Comparison of ENCODE assay signal across 15 cellular contexts in the genomic region with DNA sequence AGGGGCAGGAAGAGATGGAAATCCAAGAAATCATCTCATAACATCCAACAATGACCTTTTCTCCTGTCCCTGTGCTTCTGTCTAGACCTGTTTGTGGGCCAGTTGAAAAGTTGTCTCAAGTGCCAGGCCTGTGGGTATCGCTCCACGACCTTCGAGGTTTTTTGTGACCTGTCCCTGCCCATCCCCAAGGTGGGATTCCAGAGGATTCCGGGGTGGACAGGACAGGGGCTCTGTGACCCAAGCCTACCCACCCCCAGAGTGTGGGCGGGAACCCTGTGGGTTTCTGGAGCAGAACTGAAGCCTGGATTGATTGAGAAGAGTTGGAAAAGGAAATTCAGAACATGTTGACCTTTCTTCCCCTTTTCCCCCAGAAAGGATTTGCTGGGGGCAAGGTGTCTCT. TPM values are rescaled to one million over a fixed set of nuclear protein-coding genes. Genes with fewer than 3 reads are reported as not detected.
DNase-seq lines count a peak whose midpoint lies in the region; ATAC-seq and TF ChIP-seq lines count a peak whose summit lies in the region.
"Had no signal": no experiment of that assay in that cellular context is flagged by ENCODE, and none has a peak within 500 bp of the region (broad histone marks: within the 10 kb centered on the region; RNA-seq: fewer than 3 reads in every experiment).

No MANE protein-coding gene starts in this region.

- H3K27ac Mint-ChIP-seq in activated CD8-positive, alpha-beta T cell treated with anti-CD3 and anti-CD28 coated beads for 36 hours, result peak overlapping the region; percentile 1
- no peak overlapping the region for H3K27ac Mint-ChIP-seq in activated CD8-positive, alpha-beta T cell treated with anti-CD3 and anti-CD28 coated beads, Interleukin-2, amount 10 ng/mL, durations not matched to agents 7 days and 5 days
- H3K27ac Mint-ChIP-seq in T-helper 17 cell (peak overlapping the region; percentile 97), endothelial cell (ENCODE audit: unreplicated experiment) (peak overlapping the region; percentile 61)

- peaks cover 30 to 78% (median 61%) of the 10 kb centered on the region in 6 donors for H3K4me1 ChIP-seq in spleen

- H3K27ac ChIP-seq in spleen, result peak overlapping the region in 2 of 8 donors; percentile 9 to 16
- H3K27ac ChIP-seq: SJSA1 had no signal

- POLR2A ChIA-PET in activated CD8-positive, alpha-beta T cell treated with anti-CD3 and anti-CD28 coated beads for 36 hours (lab: Charles Lee), result interaction anchor here (0.8 to 6.5 kb wide), 3 partner anchors 9 to 45 kb away, joined by 3 to 46 read pairs (median 34); partner anchors contain the start of genes B4GALT3 and UFC1
- POLR2A ChIA-PET in activated CD8-positive, alpha-beta T cell treated with anti-CD3 and anti-CD28 coated beads, Interleukin-2, amount 10 ng/mL, durations not matched to agents 7 days and 5 days (lab: Charles Lee), result interaction anchor here (4.3 kb wide), 1 partner anchor 9 kb away, joined by 51 read pairs; the partner anchor contains the start of gene UFC1

- peaks cover 21% of the 10 kb centered on the region for H3K36me3 Mint-ChIP-seq in activated CD8-positive, alpha-beta T cell treated with anti-CD3 and anti-CD28 coated beads for 36 hours (ENCODE audit: low read depth)
- peaks cover 41% of the 10 kb centered on the region for H3K36me3 Mint-ChIP-seq in activated CD8-positive, alpha-beta T cell treated with anti-CD3 and anti-CD28 coated beads, Interleukin-2, amount 10 ng/mL, durations not matched to agents 7 days and 5 days (ENCODE audit: low read depth)
- peaks cover 9% of the 10 kb centered on the region for H3K36me3 Mint-ChIP-seq in T-helper 17 cell (ENCODE audit: low read depth)
- peaks cover 25% of the 10 kb centered on the region for H3K36me3 Mint-ChIP-seq in endothelial cell (ENCODE audit: low read depth, unreplicated experiment)

- no peak for ATAC-seq in activated CD8-positive, alpha-beta T cell treated with anti-CD3 and anti-CD28 coated beads for 36 hours
- no peak for ATAC-seq in activated CD8-positive, alpha-beta T cell treated with anti-CD3 and anti-CD28 coated beads, Interleukin-2, amount 10 ng/mL, durations not matched to agents 7 days and 5 days
- ATAC-seq in T-helper 17 cell (no peak), HG02759 (IDR thresholded peaks at IDR 0.05; ENCODE audit: unreplicated experiment) (no peak), GM18873 (IDR thresholded peaks at IDR 0.05; ENCODE audit: low FRiP score, unreplicated experiment) (no peak)

- no peak overlapping the region for H3K4me3 Mint-ChIP-seq in activated CD8-positive, alpha-beta T cell treated with anti-CD3 and anti-CD28 coated beads for 36 hours
- no peak overlapping the region for H3K4me3 Mint-ChIP-seq in activated CD8-positive, alpha-beta T cell treated with anti-CD3 and anti-CD28 coated beads, Interleukin-2, amount 10 ng/mL, durations not matched to agents 7 days and 5 days
- H3K4me3 Mint-ChIP-seq in T-helper 17 cell (peak overlapping the region; percentile 49), endothelial cell (ENCODE audit: unreplicated experiment) (peak overlapping the region; percentile 53)

- CTCF ChIA-PET in activated CD8-positive, alpha-beta T cell treated with anti-CD3 and anti-CD28 coated beads for 36 hours (lab: Charles Lee), result interaction anchor here (1.8 to 2.9 kb wide), 3 partner anchors 10 to 46 kb away, joined by 4 to 50 read pairs (median 16); partner anchors contain the start of genes NIT1, PFDN2 and UFC1
- CTCF ChIA-PET in activated CD8-positive, alpha-beta T cell treated with anti-CD3 and anti-CD28 coated beads, Interleukin-2, amount 10 ng/mL, durations not matched to agents 7 days and 5 days (lab: Charles Lee), result interaction anchor here (4.6 kb wide), 1 partner anchor 218 kb away, joined by 38 read pairs; no protein-coding TSS in a partner anchor

- WGBS in spleen, 5 donors, result 91 to 98% (median 95%) methylated on average over 5 of the region's 5 CpGs

- H3K4me3 ChIP-seq in spleen, result no peak overlapping the region
- H3K4me3 ChIP-seq: SJSA1, tibial nerve had no signal

- H3K9me3 Mint-ChIP-seq in activated CD8-positive, alpha-beta T cell treated with anti-CD3 and anti-CD28 coated beads for 36 hours, result no peaks in the 10 kb centered on the region
- no peaks in the 10 kb centered on the region for H3K9me3 Mint-ChIP-seq in activated CD8-positive, alpha-beta T cell treated with anti-CD3 and anti-CD28 coated beads, Interleukin-2, amount 10 ng/mL, durations not matched to agents 7 days and 5 days (ENCODE audit: insufficient read depth)
- no peaks in the 10 kb centered on the region for H3K9me3 Mint-ChIP-seq in endothelial cell (ENCODE audit: unreplicated experiment)

- peaks cover 0 to 50% (median 25%) of the 10 kb centered on the region in 6 donors for H3K36me3 ChIP-seq in spleen

- DNase-seq in activated CD8-positive, alpha-beta T cell treated with anti-CD3 and anti-CD28 coated beads for 36 hours, result no peak
- no peak for DNase-seq in activated CD8-positive, alpha-beta T cell treated with anti-CD3 and anti-CD28 coated beads, Interleukin-2, amount 10 ng/mL, durations not matched to agents 7 days and 5 days
- no peak for DNase-seq in T-helper 17 cell
- no peak for DNase-seq in endothelial cell (ENCODE audit: low spot score)
- DNase-seq in spleen, result peak; percentile 73
- DNase-seq in amygdala (lab: John Stamatoyannopoulos, UW), result no peak
- DNase-seq: activated T-cell treated with anti-CD3 and anti-CD28 coated beads for 4 hours; central memory CD4-positive, alpha-beta T cell; DMS79 treated with DMSO at 0.1 percent for 48 hours; effector CD4-positive, alpha-beta T cell; NCI-H2171 treated with DMSO at 0.1 percent for 48 hours had no signal

- no peak for TF ChIP-seq POLR2A in spleen (IDR thresholded peaks at IDR 0.05)

- TF ChIP-seq CTCF in activated CD8-positive, alpha-beta T cell treated with anti-CD3 and anti-CD28 coated beads for 36 hours (IDR thresholded peaks at IDR 0.05), result no peak
- TF ChIP-seq CTCF in endothelial cell (IDR thresholded peaks at IDR 0.05; ENCODE audit: unreplicated experiment) (no peak), spleen (IDR thresholded peaks at IDR 0.05 in 8 of 11, conservative IDR thresholded peaks at IDR 0.05 in 3 of 11) (no peak)

- H3K9me3 ChIP-seq in T-helper 17 cell (ENCODE audit: control insufficient read depth, low read length, poor library complexity, severe bottlenecking) (no peaks in the 10 kb centered on the region), spleen (no peaks in the 10 kb centered on the region)
- H3K9me3 ChIP-seq: SJSA1, tibial nerve had no signal

- peaks cover 64% of the 10 kb centered on the region for H3K4me1 Mint-ChIP-seq in activated CD8-positive, alpha-beta T cell treated with anti-CD3 and anti-CD28 coated beads for 36 hours (ENCODE audit: low read depth)
- H3K4me1 Mint-ChIP-seq in activated CD8-positive, alpha-beta T cell treated with anti-CD3 and anti-CD28 coated beads, Interleukin-2, amount 10 ng/mL, durations not matched to agents 7 days and 5 days (ENCODE audit: low read depth), result peaks cover 54% of the 10 kb centered on the region
- H3K4me1 Mint-ChIP-seq in T-helper 17 cell, result peaks cover 55% of the 10 kb centered on the region
- H3K4me1 Mint-ChIP-seq in endothelial cell (ENCODE audit: unreplicated experiment), result peaks cover 40% of the 10 kb centered on the region

- H3K27me3 ChIP-seq in spleen (replicated peaks in 1 of 7), result no peaks in the 10 kb centered on the region
- H3K27me3 ChIP-seq: SJSA1, tibial nerve had no signal

- no peaks in the 10 kb centered on the region for H3K27me3 Mint-ChIP-seq in activated CD8-positive, alpha-beta T cell treated with anti-CD3 and anti-CD28 coated beads for 36 hours
- no peaks in the 10 kb centered on the region for H3K27me3 Mint-ChIP-seq in activated CD8-positive, alpha-beta T cell treated with anti-CD3 and anti-CD28 coated beads, Interleukin-2, amount 10 ng/mL, durations not matched to agents 7 days and 5 days (ENCODE audit: low read depth)
- H3K27me3 Mint-ChIP-seq in T-helper 17 cell, result no peaks in the 10 kb centered on the region
- peaks cover 17% of the 10 kb centered on the region for H3K27me3 Mint-ChIP-seq in endothelial cell (ENCODE audit: unreplicated experiment)

- intact Hi-C loops in activated CD8-positive, alpha-beta T cell treated with anti-CD3 and anti-CD28 coated beads for 36 hours (cut with micrococcal nuclease), result no loop called here
- intact Hi-C loops in spleen (cut with DNase I; ENCODE audit: low total_unique reads), result no loop called here

RNA-seq across cellular contexts. Expression of gene PPOX, which starts 2.4 kb away (rescaled TPM):
- 10 to 100 TPM; 24.4 to 24.9 TPM for total RNA-seq in activated CD8-positive, alpha-beta T cell treated with anti-CD3 and anti-CD28 coated beads for 36 hours
- 10 to 100 TPM; 37.7 to 38.5 TPM for total RNA-seq in activated CD8-positive, alpha-beta T cell treated with anti-CD3 and anti-CD28 coated beads, Interleukin-2, amount 10 ng/mL, durations not matched to agents 7 days and 5 days
- total RNA-seq in T-helper 17 cell (10 to 100 TPM; 40.4 to 43.7 TPM), endothelial cell (ENCODE audit: unreplicated experiment) (39.0 TPM), spleen (10 to 100 TPM; 25.5 to 41.3 (median 35.6) TPM)
- 10 to 100 TPM; 33.5 to 74.7 (median 44.5) TPM for polyA plus RNA-seq in spleen

RNA-seq across cellular contexts. Expression of gene USP21, which starts 4.5 kb away (rescaled TPM):
- total RNA-seq in activated CD8-positive, alpha-beta T cell treated with anti-CD3 and anti-CD28 coated beads for 36 hours, result 10 to 100 TPM; 24.4 to 26.7 TPM
- 10 to 100 TPM; 29.2 to 32.0 TPM for total RNA-seq in activated CD8-positive, alpha-beta T cell treated with anti-CD3 and anti-CD28 coated beads, Interleukin-2, amount 10 ng/mL, durations not matched to agents 7 days and 5 days
- total RNA-seq in T-helper 17 cell (10 to 100 TPM; 35.9 to 37.0 TPM), endothelial cell (ENCODE audit: unreplicated experiment) (22.2 TPM), spleen (10 to 100 TPM; 25.3 to 33.0 (median 29.4) TPM)
- polyA plus RNA-seq in spleen, result 10 to 100 TPM; 17.9 to 26.1 (median 24.4) TPM

RNA-seq across cellular contexts. Expression of gene UFC1, which starts 10.0 kb away (rescaled TPM):
- 10 to 100 TPM; 81.2 to 84.1 TPM for total RNA-seq in activated CD8-positive, alpha-beta T cell treated with anti-CD3 and anti-CD28 coated beads for 36 hours
- 100 to 1,000 TPM; 103 to 104 TPM for total RNA-seq in activated CD8-positive, alpha-beta T cell treated with anti-CD3 and anti-CD28 coated beads, Interleukin-2, amount 10 ng/mL, durations not matched to agents 7 days and 5 days
- 100 to 1,000 TPM; 152 to 154 TPM for total RNA-seq in T-helper 17 cell
- 124 TPM for total RNA-seq in endothelial cell (ENCODE audit: unreplicated experiment)
- total RNA-seq in spleen, result 10 to 100 TPM; 62.8 to 76.3 (median 71.2) TPM
- polyA plus RNA-seq in spleen, result 100 to 1,000 TPM; 114 to 130 (median 119) TPM

RNA-seq across cellular contexts. Expression of gene B4GALT3, which starts 13.5 kb away (rescaled TPM):
- total RNA-seq in activated CD8-positive, alpha-beta T cell treated with anti-CD3 and anti-CD28 coated beads for 36 hours, result 10 to 100 TPM; 39.9 to 40.8 TPM
- 10 to 100 TPM; 34.2 to 37.0 TPM for total RNA-seq in activated CD8-positive, alpha-beta T cell treated with anti-CD3 and anti-CD28 coated beads, Interleukin-2, amount 10 ng/mL, durations not matched to agents 7 days and 5 days
- total RNA-seq in T-helper 17 cell, result 10 to 100 TPM; 43.7 to 49.2 TPM
- total RNA-seq in endothelial cell (ENCODE audit: unreplicated experiment), result 44.0 TPM
- total RNA-seq in spleen, result 10 to 100 TPM; 29.2 to 52.8 (median 35.6) TPM
- 10 to 100 TPM; 21.0 to 41.3 (median 31.8) TPM for polyA plus RNA-seq in spleen

RNA-seq across cellular contexts. Expression of gene DEDD, which starts 31.3 kb away (rescaled TPM):
- total RNA-seq in activated CD8-positive, alpha-beta T cell treated with anti-CD3 and anti-CD28 coated beads for 36 hours, result 10 to 100 TPM; 30.4 to 37.0 TPM
- total RNA-seq in activated CD8-positive, alpha-beta T cell treated with anti-CD3 and anti-CD28 coated beads, Interleukin-2, amount 10 ng/mL, durations not matched to agents 7 days and 5 days, result 10 to 100 TPM; 34.5 to 36.3 TPM
- total RNA-seq in T-helper 17 cell (10 to 100 TPM; 32.9 to 40.0 TPM), endothelial cell (ENCODE audit: unreplicated experiment) (133 TPM), spleen (10 to 100 TPM; 28.7 to 49.1 (median 38.2) TPM)
- 10 to 100 TPM; 15.9 to 18.5 (median 17.7) TPM for polyA plus RNA-seq in spleen

Comparison
In these comparisons a context has a peak if more than half of its experiments do, and no peak if none do; other contexts are left out.
1. H3K4me3 Mint-ChIP-seq: peak in T-helper 17 cell (single experiment) and endothelial cell (single experiment); none in activated CD8-positive, alpha-beta T cell treated with anti-CD3 and anti-CD28 coated beads for 36 hours (single experiment) and activated CD8-positive, alpha-beta T cell treated with anti-CD3 and anti-CD28 coated beads, Interleukin-2, amount 10 ng/mL, durations not matched to agents 7 days and 5 days (single experiment).